In genomic region chr1:57845041-57845440, GRCh38 we compare ENCODE assay signal across 20 cellular contexts.
A peak's percentile ranks its signal among the peaks of the same experiment; 100 is the strongest.
DNase-seq lines count a peak whose midpoint lies in the region; TF ChIP-seq lines count a peak whose summit lies in the region.
"Had no signal": no experiment of that assay in that cellular context is flagged by ENCODE, and none has a peak within 500 bp of the region (broad histone marks: within the 10 kb centered on the region; RNA-seq: fewer than 3 reads in every experiment).

No MANE protein-coding gene starts in this region.

- TF ChIP-seq CTCF in cardiac fibroblast (IDR thresholded peaks at IDR 0.05; ENCODE audit: low read depth, low read length), result no peak
- TF ChIP-seq CTCF in neural crest cell (conservative IDR thresholded peaks at IDR 0.05), result no peak
- no peak for TF ChIP-seq CTCF in Calu3 (IDR thresholded peaks at IDR 0.05; ENCODE audit: unreplicated experiment)

- H3K27me3 Mint-ChIP-seq in neural crest cell (ENCODE audit: low read depth) (no peaks in the 10 kb centered on the region), Calu3 (ENCODE audit: unreplicated experiment) (no peaks in the 10 kb centered on the region)
- H3K27me3 Mint-ChIP-seq in activated T-cell treated with anti-CD3 and anti-CD28 coated beads, Interleukin-2, amount 50 U/mL, for 24 hours, result peaks cover 2% of the 10 kb centered on the region
- H3K27me3 Mint-ChIP-seq: activated CD4-positive, alpha-beta T cell treated with anti-CD3 and anti-CD28 coated beads, Interleukin-2, amount 10 ng/mL, durations not matched to agents 24 days and 14 days; type B pancreatic cell had no signal

- CTCF ChIA-PET in Calu3 (lab: Charles Lee), result interaction anchor here (0.6 kb wide), 1 partner anchor 22 kb away, joined by 4 read pairs; no protein-coding TSS in a partner anchor

- DNase-seq in GM03348 (ENCODE audit: low spot score) (peak; percentile 17), NCI-H510A treated with DMSO at 0.1 percent for 48 hours (lab: John Stamatoyannopoulos, UW) (peak; percentile 66), cardiac fibroblast (ENCODE audit: low read depth in 2 of 2) (peak; percentile 38 to 68), neural crest cell (ENCODE audit: low read depth, low spot score) (no peak), Calu3 (no peak), NCI-H128 (lab: John Stamatoyannopoulos, UW; ENCODE audit: unreplicated experiment) (no peak)
- DNase-seq in activated T-cell treated with anti-CD3 and anti-CD28 coated beads, Interleukin-2, amount 50 U/mL, for 24 hours, result no peak
- DNase-seq in activated CD4-positive, CD25-positive, alpha-beta regulatory T cell (lab: John Stamatoyannopoulos, UW), result no peak
- DNase-seq: activated CD4-positive, alpha-beta T cell treated with anti-CD3 and anti-CD28 coated beads, Interleukin-2, amount 10 ng/mL, durations not matched to agents 24 days and 14 days; activated effector memory CD4-positive, alpha-beta T cell treated with anti-CD3 and anti-CD28 coated beads, Interleukin-2, amount 50 U/mL, for 16 hours; COR-L47; endodermal cell; foreskin melanocyte; mesendoderm; naive thymus-derived CD8-positive, alpha-beta T cell; NCI-H2227 treated with DMSO at 0.1 percent for 48 hours; stimulated activated CD4-positive, alpha-beta T cell treated with anti-CD3 and anti-CD28 coated beads, Interleukin-4, amount 100 ng/mL, for 24 hours; stomach had no signal

- peaks cover 3% of the 10 kb centered on the region for H3K4me1 Mint-ChIP-seq in neural crest cell
- H3K4me1 Mint-ChIP-seq in Calu3 (ENCODE audit: low read depth, unreplicated experiment), result no peaks in the 10 kb centered on the region
- no peaks in the 10 kb centered on the region for H3K4me1 Mint-ChIP-seq in activated T-cell treated with anti-CD3 and anti-CD28 coated beads, Interleukin-2, amount 50 U/mL, for 24 hours (ENCODE audit: low read depth)
- H3K4me1 Mint-ChIP-seq: activated CD4-positive, alpha-beta T cell treated with anti-CD3 and anti-CD28 coated beads, Interleukin-2, amount 10 ng/mL, durations not matched to agents 24 days and 14 days; B cell; naive thymus-derived CD8-positive, alpha-beta T cell had no signal

- H3K27ac Mint-ChIP-seq in neural crest cell (ENCODE audit: unreplicated experiment) (peak overlapping the region; percentile 19), Calu3 (ENCODE audit: unreplicated experiment) (no peak overlapping the region)
- H3K27ac Mint-ChIP-seq in activated T-cell treated with anti-CD3 and anti-CD28 coated beads, Interleukin-2, amount 50 U/mL, for 24 hours, result no peak overlapping the region
- H3K27ac Mint-ChIP-seq: activated CD4-positive, alpha-beta T cell treated with anti-CD3 and anti-CD28 coated beads, Interleukin-2, amount 10 ng/mL, durations not matched to agents 24 days and 14 days; B cell; endodermal cell; naive thymus-derived CD8-positive, alpha-beta T cell; type B pancreatic cell had no signal

- H3K9me3 Mint-ChIP-seq in neural crest cell (peaks cover 12% of the 10 kb centered on the region), Calu3 (ENCODE audit: low read depth, unreplicated experiment) (no peaks in the 10 kb centered on the region)
- peaks cover 17% of the 10 kb centered on the region for H3K9me3 Mint-ChIP-seq in activated T-cell treated with anti-CD3 and anti-CD28 coated beads, Interleukin-2, amount 50 U/mL, for 24 hours

- H3K4me3 Mint-ChIP-seq in neural crest cell, result no peak overlapping the region
- H3K4me3 Mint-ChIP-seq in Calu3 (ENCODE audit: low read depth, unreplicated experiment), result no peak overlapping the region
- no peak overlapping the region for H3K4me3 Mint-ChIP-seq in activated T-cell treated with anti-CD3 and anti-CD28 coated beads, Interleukin-2, amount 50 U/mL, for 24 hours
- H3K4me3 Mint-ChIP-seq: activated CD4-positive, alpha-beta T cell treated with anti-CD3 and anti-CD28 coated beads, Interleukin-2, amount 10 ng/mL, durations not matched to agents 24 days and 14 days; B cell; endodermal cell; naive thymus-derived CD8-positive, alpha-beta T cell; type B pancreatic cell had no signal

- BruUV-seq in Calu3 (replicated peaks; lab: Mats Ljungman, UMichigan), result no TSS peak

- no peak overlapping the region for H3K4me3 ChIP-seq in cardiac fibroblast (replicated peaks in 1 of 2; ENCODE audit: low read depth in 2 of 2, low read length in 2 of 2)
- H3K4me3 ChIP-seq: stomach had no signal

- intact Hi-C loops in Calu3 (cut with micrococcal nuclease; ENCODE audit: unreplicated experiment), result no loop called here

- H3K36me3 Mint-ChIP-seq in neural crest cell (ENCODE audit: low read depth) (peaks cover 24% of the 10 kb centered on the region), Calu3 (ENCODE audit: insufficient read depth, unreplicated experiment) (no peaks in the 10 kb centered on the region)
- no peaks in the 10 kb centered on the region for H3K36me3 Mint-ChIP-seq in activated T-cell treated with anti-CD3 and anti-CD28 coated beads, Interleukin-2, amount 50 U/mL, for 24 hours (ENCODE audit: low read depth)
- H3K36me3 Mint-ChIP-seq: type B pancreatic cell had no signal

Comparison
In these comparisons a context has a peak if more than half of its experiments do, and no peak if none do; other contexts are left out.
1. DNase-seq: peak in GM03348 (single experiment), NCI-H510A treated with DMSO at 0.1 percent for 48 hours (single experiment) and cardiac fibroblast (2 of 2); none in neural crest cell (single experiment), Calu3 (single experiment), activated T-cell treated with anti-CD3 and anti-CD28 coated beads, Interleukin-2, amount 50 U/mL, for 24 hours (single experiment), NCI-H128 (single experiment) and activated CD4-positive, CD25-positive, alpha-beta regulatory T cell (0 of 4).